ENCODE assay signal across 15 cellular contexts in genomic region chr6:169172946-169173345, GRCh38.
A peak's percentile ranks its signal among the peaks of the same experiment; 100 is the strongest.
DNase-seq lines count a peak whose midpoint lies in the region; ATAC-seq and TF ChIP-seq lines count a peak whose summit lies in the region.
"Had no signal": no experiment of that assay in that cellular context is flagged by ENCODE, and none has a peak within 500 bp of the region (broad histone marks: within the 10 kb centered on the region; RNA-seq: fewer than 3 reads in every experiment).

No MANE protein-coding gene starts in this region.

- H3K27ac ChIP-seq in right cardiac atrium (ENCODE audit: low read length) (peak overlapping the region; percentile 25), coronary artery (peak overlapping the region; percentile 94), left lung (no peak overlapping the region)
- H3K27ac ChIP-seq: parathyroid adenoma had no signal

- CTCF ChIA-PET in WTC11 (lab: Charles Lee) = no interaction called here

- DNase-seq in right cardiac atrium (no peak), cardiac septum (ENCODE audit: low spot score) (no peak), coronary artery (ENCODE audit: low spot score) (peak; percentile 74), T-helper 9 cell (no peak), WTC11 (ENCODE audit: low spot score) (no peak), left lung (no peak)
- DNase-seq in central memory CD4-positive, alpha-beta T cell = no peak
- DNase-seq: activated effector memory CD4-positive, alpha-beta T cell treated with Interleukin-2 at 50 U/mL for 16 hours; NCI-H2171 treated with DMSO at 0.1 percent for 48 hours; RPMI8226; transverse colon had no signal

- peaks cover 65% of the 10 kb centered on the region for H3K4me1 Mint-ChIP-seq in nephron
- H3K4me1 Mint-ChIP-seq in WTC11 = peaks cover 6% of the 10 kb centered on the region
- H3K4me1 Mint-ChIP-seq: T-cell had no signal

- H3K36me3 ChIP-seq in left lung = no peaks in the 10 kb centered on the region
- H3K36me3 ChIP-seq: transverse colon had no signal

- WGBS in right cardiac atrium = 83% methylated on average over 9 of the region's 9 CpGs

- peaks cover 6% of the 10 kb centered on the region for H3K27me3 Mint-ChIP-seq in nephron (ENCODE audit: low read depth)
- no peaks in the 10 kb centered on the region for H3K27me3 Mint-ChIP-seq in WTC11 (ENCODE audit: low read depth)

- H3K27ac Mint-ChIP-seq in nephron (peak overlapping the region in 2 of 3 experiments; percentile 54 to 71), WTC11 (no peak overlapping the region)
- H3K27ac Mint-ChIP-seq: T-cell had no signal

- no peak for ATAC-seq in right cardiac atrium
- no peak for ATAC-seq in WTC11
- ATAC-seq in left lung = no peak
- ATAC-seq: K562, T-cell had no signal

- H3K4me3 Mint-ChIP-seq in nephron (no peak overlapping the region), WTC11 (no peak overlapping the region)
- H3K4me3 Mint-ChIP-seq: T-cell had no signal

- H3K9me3 ChIP-seq in right cardiac atrium (ENCODE audit: control insufficient read depth, low read length) (no peaks in the 10 kb centered on the region), left lung (no peaks in the 10 kb centered on the region)
- H3K9me3 ChIP-seq: transverse colon had no signal

- H3K4me1 ChIP-seq in right cardiac atrium (ENCODE audit: control insufficient read depth, insufficient read depth, low read length) (no peaks in the 10 kb centered on the region), left lung (peaks cover 0 to 2% of the 10 kb centered on the region in 2 donors)
- H3K4me1 ChIP-seq: parathyroid adenoma, transverse colon had no signal

- H3K9me3 Mint-ChIP-seq in nephron (no peaks in the 10 kb centered on the region), WTC11 (no peaks in the 10 kb centered on the region)
- H3K9me3 Mint-ChIP-seq: T-cell had no signal

- no peak for TF ChIP-seq CTCF in coronary artery (IDR thresholded peaks at IDR 0.05)
- TF ChIP-seq CTCF in nephron (IDR thresholded peaks at IDR 0.05; ENCODE audit: unreplicated experiment in 3 of 3) = no peak
- no peak for TF ChIP-seq CTCF in WTC11 (IDR thresholded peaks at IDR 0.05)
- TF ChIP-seq CTCF in left lung (IDR thresholded peaks at IDR 0.05) = no peak

- no peaks in the 10 kb centered on the region for H3K36me3 Mint-ChIP-seq in nephron (ENCODE audit: low read depth)
- H3K36me3 Mint-ChIP-seq in WTC11 = no peaks in the 10 kb centered on the region
- H3K36me3 Mint-ChIP-seq: T-cell had no signal

- H3K4me3 ChIP-seq in right cardiac atrium (ENCODE audit: low read length) = no peak overlapping the region
- H3K4me3 ChIP-seq in coronary artery = no peak overlapping the region
- no peak overlapping the region for H3K4me3 ChIP-seq in left lung
- H3K4me3 ChIP-seq: K562, transverse colon had no signal

- H3K27me3 ChIP-seq in right cardiac atrium (ENCODE audit: control insufficient read depth, insufficient read depth) = no peaks in the 10 kb centered on the region
- H3K27me3 ChIP-seq in left lung = no peaks in the 10 kb centered on the region
- H3K27me3 ChIP-seq: transverse colon had no signal

- intact Hi-C loops in right cardiac atrium (cut with DNase I) (no loop called here), cardiac septum (cut with DNase I) (loop anchor here (5.0 kb wide), 1 partner anchor 114 kb away; no protein-coding TSS in a partner anchor), left lung (cut with DNase I) (no loop called here)

- POLR2A ChIA-PET in WTC11 (lab: Charles Lee) = no interaction called here

TF ChIP-seq in WTC11, 78 proteins besides CTCF, POLR2A, EP300 and RAD21:
- no peak for TF ChIP-seq TEAD4 (CRISPR knock-in tag; IDR thresholded peaks at IDR 0.05)
- no peak for TF ChIP-seq NFE2L1 (CRISPR knock-in tag; IDR thresholded peaks at IDR 0.05)
- no peak for TF ChIP-seq EMX1 (CRISPR knock-in tag; IDR thresholded peaks at IDR 0.05)
- TF ChIP-seq, protein P1, sequence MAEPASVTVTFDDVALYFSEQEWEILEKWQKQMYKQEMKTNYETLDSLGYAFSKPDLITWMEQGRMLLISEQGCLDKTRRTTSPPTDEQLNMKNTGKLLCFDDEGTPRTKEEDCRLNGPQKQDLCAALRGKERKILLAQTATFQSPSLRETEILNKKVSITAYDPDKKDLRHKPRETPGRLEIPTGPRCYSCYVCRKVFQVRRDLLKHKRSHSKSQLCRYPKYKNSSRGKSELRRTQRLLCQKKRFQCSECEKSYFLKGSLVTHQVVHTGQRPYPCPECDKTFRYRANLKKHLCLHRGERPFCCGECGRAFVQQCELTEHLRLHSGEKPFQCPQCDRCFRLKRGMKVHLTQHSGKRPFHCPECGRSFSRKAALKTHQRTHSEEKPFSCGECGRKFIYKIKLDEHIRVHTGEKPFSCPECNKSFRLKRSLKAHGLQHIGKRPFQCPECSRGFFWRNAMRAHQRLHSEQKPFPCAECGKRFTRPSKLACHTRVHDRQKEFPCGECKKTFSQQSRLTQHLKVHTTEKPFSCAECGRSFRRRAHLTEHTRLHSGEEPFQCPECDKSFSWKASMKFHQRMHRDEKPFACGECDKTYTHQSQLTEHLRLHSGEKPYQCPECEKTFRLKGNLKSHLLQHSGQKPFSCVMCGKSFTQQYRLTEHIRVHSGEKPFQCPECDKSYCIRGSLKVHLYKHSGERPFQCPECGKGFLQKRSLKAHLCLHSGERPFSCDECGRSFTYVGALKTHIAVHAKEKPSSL (CRISPR knock-in tag; conservative IDR thresholded peaks at IDR 0.05) = no peak
- TF ChIP-seq SOX15 (CRISPR knock-in tag; IDR thresholded peaks at IDR 0.05) = no peak
- no peak for TF ChIP-seq RELA (CRISPR knock-in tag; IDR thresholded peaks at IDR 0.05; ENCODE audit: borderline replicate concordance)
- TF ChIP-seq MYBL2 (CRISPR knock-in tag; IDR thresholded peaks at IDR 0.05) = no peak
- no peak for TF ChIP-seq FOXJ3 (CRISPR knock-in tag; IDR thresholded peaks at IDR 0.05; ENCODE audit: borderline replicate concordance)
- TF ChIP-seq TEAD1 (CRISPR knock-in tag; IDR thresholded peaks at IDR 0.05) = no peak
- no peak for TF ChIP-seq ZNF317 (CRISPR knock-in tag; IDR thresholded peaks at IDR 0.05; ENCODE audit: borderline replicate concordance, low read depth)
- TF ChIP-seq JAZF1 (CRISPR knock-in tag; IDR thresholded peaks at IDR 0.05) = no peak
- TF ChIP-seq ZNF512 (CRISPR knock-in tag; IDR thresholded peaks at IDR 0.05; ENCODE audit: borderline replicate concordance) = no peak
- TF ChIP-seq TP53 (CRISPR knock-in tag; IDR thresholded peaks at IDR 0.05) = no peak
- TF ChIP-seq, protein P2, sequence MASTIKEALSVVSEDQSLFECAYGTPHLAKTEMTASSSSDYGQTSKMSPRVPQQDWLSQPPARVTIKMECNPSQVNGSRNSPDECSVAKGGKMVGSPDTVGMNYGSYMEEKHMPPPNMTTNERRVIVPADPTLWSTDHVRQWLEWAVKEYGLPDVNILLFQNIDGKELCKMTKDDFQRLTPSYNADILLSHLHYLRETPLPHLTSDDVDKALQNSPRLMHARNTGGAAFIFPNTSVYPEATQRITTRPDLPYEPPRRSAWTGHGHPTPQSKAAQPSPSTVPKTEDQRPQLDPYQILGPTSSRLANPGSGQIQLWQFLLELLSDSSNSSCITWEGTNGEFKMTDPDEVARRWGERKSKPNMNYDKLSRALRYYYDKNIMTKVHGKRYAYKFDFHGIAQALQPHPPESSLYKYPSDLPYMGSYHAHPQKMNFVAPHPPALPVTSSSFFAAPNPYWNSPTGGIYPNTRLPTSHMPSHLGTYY (CRISPR knock-in tag; IDR thresholded peaks at IDR 0.05) = no peak
- no peak for TF ChIP-seq SP1 (CRISPR knock-in tag; conservative IDR thresholded peaks at IDR 0.05)
- TF ChIP-seq NR2C2 (CRISPR knock-in tag; IDR thresholded peaks at IDR 0.05) = no peak
- no peak for TF ChIP-seq ZNF423 (CRISPR knock-in tag; IDR thresholded peaks at IDR 0.05)

Comparison
In these comparisons a context has a peak if more than half of its experiments do, and no peak if none do; other contexts are left out.
1. H3K27ac ChIP-seq: peak in right cardiac atrium (single experiment) and coronary artery (2 of 2); none in left lung (0 of 2).